Comparison of ENCODE assay signal across 15 cellular contexts in genomic region chr17:80817861-80818260, GRCh38.
DNase-seq lines count a peak whose midpoint lies in the region; ATAC-seq, FAIRE-seq and TF ChIP-seq lines count a peak whose summit lies in the region.
"Had no signal": no experiment of that assay in that cellular context is flagged by ENCODE, and none has a peak within 500 bp of the region (broad histone marks: within the 10 kb centered on the region; RNA-seq: fewer than 3 reads in every experiment).

No MANE protein-coding gene starts in this region.

- H3K36me3 ChIP-seq in Caco-2 (ENCODE audit: control insufficient read depth, insufficient read depth, low read length) (0 out of 2 replicates have a peak, but pooled peaks cover 1% of the 10 kb centered on the region), left lung (peaks cover 0 to 2% of the 10 kb centered on the region in 2 donors)
- H3K36me3 ChIP-seq: thoracic aorta had no signal

- peaks cover 21% of the 10 kb centered on the region for H3K4me1 ChIP-seq in Caco-2
- H3K4me1 ChIP-seq in left lung = peaks cover 0 to 21% of the 10 kb centered on the region in 2 donors
- H3K4me1 ChIP-seq: esophagus squamous epithelium had no signal

- no peaks in the 10 kb centered on the region for H3K27me3 ChIP-seq in Caco-2 (replicated peaks; ENCODE audit: control insufficient read depth, insufficient read depth, low read length)
- H3K27me3 ChIP-seq in left lung = no peaks in the 10 kb centered on the region
- H3K27me3 ChIP-seq: esophagus squamous epithelium had no signal

- CTCF ChIA-PET in Caco-2 (lab: Charles Lee) = no interaction called here

- peaks cover 42% of the 10 kb centered on the region for H3K36me3 Mint-ChIP-seq in Caco-2 (ENCODE audit: insufficient read depth, unreplicated experiment)

- H3K9me3 ChIP-seq in Caco-2 (no peaks in the 10 kb centered on the region), left lung (no peaks in the 10 kb centered on the region)
- H3K9me3 ChIP-seq: esophagus squamous epithelium, thoracic aorta had no signal

- DNase-seq in Caco-2 (peak in 1 of 2 experiments; percentile 7), H54 (ENCODE audit: insufficient read length, low spot score) (peak; percentile 50), left lung (peak; percentile 14 to 51)
- DNase-seq in activated naive CD4-positive, alpha-beta T cell treated with anti-CD3 and anti-CD28 coated beads, Interleukin-2, amount 50 U/mL, for 16 hours = peak; percentile 11
- DNase-seq: central memory CD4-positive, alpha-beta T cell; DMS 273 treated with DMSO at 0.1 percent for 48 hours; esophagus squamous epithelium; immature natural killer cell; NCI-H2107; right cardiac atrium had no signal

- H3K27me3 Mint-ChIP-seq in Caco-2 (ENCODE audit: insufficient read depth, unreplicated experiment) = no peaks in the 10 kb centered on the region

- H3K4me3 ChIP-seq in Caco-2 (ENCODE audit: low read depth, low read length) = no peak overlapping the region
- H3K4me3 ChIP-seq in left lung = no peak overlapping the region
- H3K4me3 ChIP-seq: esophagus squamous epithelium, thoracic aorta had no signal

- TF ChIP-seq POLR2A in H54 (IDR thresholded peaks at IDR 0.05; ENCODE audit: low read depth, low read length) (no peak), GM18505 (IDR thresholded peaks at IDR 0.05; ENCODE audit: borderline replicate concordance, extremely low read depth, insufficient read depth, insufficient read length) (no peak)

- H3K4me3 Mint-ChIP-seq in Caco-2 (ENCODE audit: unreplicated experiment) = peak overlapping the region; percentile 3
- H3K4me3 Mint-ChIP-seq: immature natural killer cell had no signal

- no peak overlapping the region for H3K27ac ChIP-seq in left lung
- H3K27ac ChIP-seq: esophagus squamous epithelium, thoracic aorta had no signal

- peaks cover 36% of the 10 kb centered on the region for H3K4me1 Mint-ChIP-seq in Caco-2 (ENCODE audit: low read depth, unreplicated experiment)

- ATAC-seq in left lung (no peak), HG03571 (IDR thresholded peaks at IDR 0.05; ENCODE audit: unreplicated experiment) (no peak), GM18505 (IDR thresholded peaks at IDR 0.05; ENCODE audit: unreplicated experiment) (no peak), GM21576 (IDR thresholded peaks at IDR 0.05; ENCODE audit: unreplicated experiment) (no peak)
- ATAC-seq: right cardiac atrium had no signal

- POLR2A ChIA-PET in Caco-2 (lab: Charles Lee) = no interaction called here

- no TSS peak for BruUV-seq in Caco-2 (replicated peaks; lab: Mats Ljungman, UMichigan)

- H3K9me3 Mint-ChIP-seq in Caco-2 (ENCODE audit: unreplicated experiment) = no peaks in the 10 kb centered on the region
- H3K9me3 Mint-ChIP-seq: immature natural killer cell had no signal

- intact Hi-C loops in Caco-2 (cut with micrococcal nuclease; ENCODE audit: unreplicated experiment) (no loop called here), left lung (cut with DNase I) (no loop called here)

- H3K27ac Mint-ChIP-seq in Caco-2 (ENCODE audit: unreplicated experiment) = no peak overlapping the region
- H3K27ac Mint-ChIP-seq: immature natural killer cell had no signal

- FAIRE-seq in H54 (lab: Jason Lieb, UNC) = no peak
- FAIRE-seq: GM12891 had no signal

- TF ChIP-seq CTCF in Caco-2 (IDR thresholded peaks at IDR 0.05; ENCODE audit: insufficient read depth in 1 of 2, low read depth in 1 of 2, low read length in 1 of 2, severe bottlenecking in 1 of 2, unreplicated experiment in 1 of 2) (no peak), left lung (IDR thresholded peaks at IDR 0.05) (no peak)
